8 cellular contexts compared by ENCODE assay signal in the genomic region with DNA sequence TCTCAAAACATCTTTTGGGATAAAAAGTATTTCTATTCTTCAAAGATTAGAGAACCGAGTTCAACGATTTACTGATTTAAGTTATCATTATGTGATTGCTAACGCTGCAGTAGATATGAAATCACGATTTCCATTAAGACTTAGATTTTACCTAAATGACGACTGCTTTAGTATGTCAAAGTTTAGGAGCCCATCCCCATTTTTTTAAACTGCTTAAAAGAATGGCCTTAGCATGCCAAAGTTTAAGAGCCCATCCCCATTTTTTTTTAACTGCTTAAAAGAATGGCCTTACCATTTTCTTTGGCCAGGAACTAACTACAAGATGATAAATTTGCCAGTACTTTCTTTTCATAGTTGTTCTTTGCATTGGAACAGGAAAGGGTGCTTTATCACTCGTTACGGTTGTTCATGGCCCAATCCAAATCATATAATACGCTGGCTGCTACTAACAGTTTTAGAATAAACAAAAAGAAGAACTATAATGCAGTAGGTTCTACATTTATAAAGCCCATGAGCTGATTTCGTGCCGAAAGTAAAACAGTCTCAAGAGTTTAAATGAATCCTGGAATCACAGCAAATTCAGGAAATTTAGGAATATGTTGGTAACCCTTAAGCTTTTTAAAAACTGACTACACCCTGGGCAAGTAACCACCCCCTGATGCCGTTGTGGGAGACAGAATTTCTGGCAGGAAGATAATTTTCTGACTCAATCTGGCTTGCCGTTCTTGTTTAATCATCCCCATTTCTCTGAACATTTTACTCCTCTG. TPM values are rescaled to one million over a fixed set of nuclear protein-coding genes. Genes with fewer than 3 reads are reported as not detected.
DNase-seq lines count a peak whose midpoint lies in the region; ATAC-seq and TF ChIP-seq lines count a peak whose summit lies in the region.

No MANE protein-coding gene starts in this region.

- peak overlapping the region; percentile 91 for H3K27ac Mint-ChIP-seq in activated naive CD4-positive, alpha-beta T cell treated with anti-CD3 and anti-CD28 coated beads, Interleukin-2, amount 10 ng/mL, durations not matched to agents 7 days and 5 days

- TF ChIP-seq CTCF in epithelial cell of proximal tubule (conservative IDR thresholded peaks at IDR 0.05; ENCODE audit: low read depth, low read length): no peak
- TF ChIP-seq CTCF in ovary (IDR thresholded peaks at IDR 0.05): no peak

- TF ChIP-seq EP300 in ovary (IDR thresholded peaks at IDR 0.05): no peak

- no peak for DNase-seq in activated naive CD4-positive, alpha-beta T cell treated with anti-CD3 and anti-CD28 coated beads, Interleukin-2, amount 10 ng/mL, durations not matched to agents 7 days and 5 days
- DNase-seq in activated naive CD4-positive, alpha-beta T cell treated with Interleukin-2 at 50 U/mL for 16 hours: no peak
- no peak for DNase-seq in SK-N-MC (ENCODE audit: low read depth, low spot score)
- no peak for DNase-seq in epithelial cell of proximal tubule (ENCODE audit: low read depth)
- peak in 1 of 5 donors; percentile 26 for DNase-seq in ovary
- DNase-seq in retina: no peak
- no peak for DNase-seq in midbrain (lab: John Stamatoyannopoulos, UW)

- no peaks in the 10 kb centered on the region for H3K9me3 Mint-ChIP-seq in activated naive CD4-positive, alpha-beta T cell treated with anti-CD3 and anti-CD28 coated beads, Interleukin-2, amount 10 ng/mL, durations not matched to agents 7 days and 5 days

- H3K27me3 Mint-ChIP-seq in activated naive CD4-positive, alpha-beta T cell treated with anti-CD3 and anti-CD28 coated beads, Interleukin-2, amount 10 ng/mL, durations not matched to agents 7 days and 5 days: peaks cover 9% of the 10 kb centered on the region

- H3K27ac ChIP-seq in SK-N-MC: peak overlapping the region; percentile 99
- H3K27ac ChIP-seq in ovary: peak overlapping the region; percentile 100

- H3K9me3 ChIP-seq in SK-N-MC (ENCODE audit: low read depth, low read length) (no peaks in the 10 kb centered on the region), ovary (no peaks in the 10 kb centered on the region)

- peaks cover 11% of the 10 kb centered on the region for H3K36me3 Mint-ChIP-seq in activated naive CD4-positive, alpha-beta T cell treated with anti-CD3 and anti-CD28 coated beads, Interleukin-2, amount 10 ng/mL, durations not matched to agents 7 days and 5 days

- peaks cover 21% of the 10 kb centered on the region for H3K4me1 Mint-ChIP-seq in activated naive CD4-positive, alpha-beta T cell treated with anti-CD3 and anti-CD28 coated beads, Interleukin-2, amount 10 ng/mL, durations not matched to agents 7 days and 5 days

- CTCF ChIA-PET in activated naive CD4-positive, alpha-beta T cell treated with anti-CD3 and anti-CD28 coated beads, Interleukin-2, amount 10 ng/mL, durations not matched to agents 7 days and 5 days (lab: Charles Lee): interaction anchor here (1.0 to 2.0 kb wide), 2 partner anchors 22 to 441 kb away, joined by 3 to 6 read pairs; no protein-coding TSS in a partner anchor

- TF ChIP-seq POLR2A in ovary (IDR thresholded peaks at IDR 0.05): no peak

- H3K4me3 ChIP-seq in SK-N-MC (peak overlapping the region; percentile 88), epithelial cell of proximal tubule (ENCODE audit: low read depth, low read length) (peak overlapping the region; percentile 88), ovary (peak overlapping the region; percentile 78)

- H3K36me3 ChIP-seq in SK-N-MC (ENCODE audit: insufficient read depth, low read length) (peaks cover 12% of the 10 kb centered on the region), ovary (no peaks in the 10 kb centered on the region)

- WGBS in ovary, 3 donors: 8 to 13% (median 10%) methylated on average over 12 of the region's 12 CpGs

- intact Hi-C loops in ovary (cut with DNase I): loop anchor here in 1 of 4 donors (5.0 kb wide), 1 partner anchor 435 kb away; a partner anchor contains a TSS

- H3K4me3 Mint-ChIP-seq in activated naive CD4-positive, alpha-beta T cell treated with anti-CD3 and anti-CD28 coated beads, Interleukin-2, amount 10 ng/mL, durations not matched to agents 7 days and 5 days: peak overlapping the region; percentile 89

- ATAC-seq in HG03442 (IDR thresholded peaks at IDR 0.05; ENCODE audit: unreplicated experiment): no peak

- H3K4me1 ChIP-seq in ovary (ENCODE audit: insufficient read depth): no peaks in the 10 kb centered on the region

- no peaks in the 10 kb centered on the region for H3K27me3 ChIP-seq in ovary

- peak overlapping the region; percentile 94 for H3K9ac ChIP-seq in SK-N-MC (ENCODE audit: insufficient read length)

RNA-seq across cellular contexts. Expression of a gene that starts 0.9 kb away (rescaled TPM):
- 14.3 and 16.0 TPM in 2 replicates for total RNA-seq in epithelial cell of proximal tubule
- 10 to 100 TPM; 13.8 to 33.4 (median 28.0) TPM for total RNA-seq in ovary
- 10 to 100 TPM; 11.2 to 23.1 TPM for polyA plus RNA-seq in ovary
